Comparison of ENCODE assay signal across 17 cellular contexts in the genomic region with DNA sequence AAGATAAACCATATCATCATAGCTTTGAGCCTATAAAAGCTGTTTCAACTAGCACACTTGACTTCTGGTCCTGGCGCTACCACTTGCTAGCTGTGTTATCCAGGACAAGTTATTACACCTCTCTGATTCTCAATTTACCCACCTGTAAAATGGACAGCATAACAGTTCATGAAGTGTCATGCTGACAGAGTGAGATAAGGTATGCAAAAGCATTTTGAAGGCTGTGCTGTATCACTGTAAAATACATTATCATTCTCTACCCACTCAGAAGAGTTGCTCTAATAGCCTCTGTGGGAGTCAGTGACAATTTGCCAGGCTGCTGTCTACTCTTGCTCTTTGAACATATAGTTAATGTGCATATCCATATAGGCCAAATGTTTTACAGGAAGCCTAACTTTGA.
DNase-seq lines count a peak whose midpoint lies in the region; FAIRE-seq and TF ChIP-seq lines count a peak whose summit lies in the region.
"Had no signal": no experiment of that assay in that cellular context is flagged by ENCODE, and none has a peak within 500 bp of the region (broad histone marks: within the 10 kb centered on the region; RNA-seq: fewer than 3 reads in every experiment).

No MANE protein-coding gene starts in this region.

- peak; percentile 31 for FAIRE-seq in GM12891 (lab: Jason Lieb, UNC)
- FAIRE-seq: GM12892, GM19239 had no signal

- DNase-seq in GM12891 (ENCODE audit: insufficient read length, low spot score) (no peak), OCI-M1 (lab: John Stamatoyannopoulos, UW) (peak; percentile 7), erythroblast (lab: John Stamatoyannopoulos, UW) (peak; percentile 33 to 48), GM13977 (ENCODE audit: low spot score) (no peak), RWPE1 (ENCODE audit: low spot score) (no peak), NCI-H187 treated with DMSO at 0.1 percent for 48 hours (lab: John Stamatoyannopoulos, UW) (no peak)
- DNase-seq: C1 segment of cervical spinal cord; Calu3; CD4-positive, alpha-beta memory T cell; COR-L47; DMS53; DMS79 treated with DMSO at 0.1 percent for 48 hours; GF-D8; GM23248; H9 had no signal

- POLR2A ChIA-PET in RWPE1 (lab: Yijun Ruan, JAX; ENCODE audit: low non-redundant PET): no interaction called here

- CTCF ChIA-PET in RWPE1 (lab: Yijun Ruan, JAX): no interaction called here

- TF ChIP-seq POLR2A in GM12891 (IDR thresholded peaks at IDR 0.05; ENCODE audit: low read depth, low read length): no peak
- no peak for TF ChIP-seq POLR2A in erythroblast (IDR thresholded peaks at IDR 0.05; ENCODE audit: low read length)

- TF ChIP-seq CTCF in GM13977 (IDR thresholded peaks at IDR 0.05; ENCODE audit: extremely low read depth, insufficient read depth, missing control alignments) (no peak), RWPE1 (conservative IDR thresholded peaks at IDR 0.05; ENCODE audit: low read depth) (no peak)

- in situ Hi-C loops in GM13977 (cut with MboI; ENCODE audit: low pct_unique_long_range_greater_than_20kb, low sequenced_read_pairs, unreplicated experiment): no loop called here

- H3K27ac ChIP-seq in RWPE1: no peak overlapping the region
- H3K27ac ChIP-seq: GM23248 had no signal

TF ChIP-seq in GM12891, 5 proteins besides CTCF, POLR2A, EP300 and RAD21:
- TF ChIP-seq SPI1 (IDR thresholded peaks at IDR 0.05; ENCODE audit: low read depth, low read length) (no peak), POU2F2 (IDR thresholded peaks at IDR 0.05; ENCODE audit: low read depth, low read length) (no peak), TAF1 (IDR thresholded peaks at IDR 0.05; ENCODE audit: low read depth, low read length) (no peak), PAX5 (IDR thresholded peaks at IDR 0.05; ENCODE audit: insufficient read depth, low read length, severe bottlenecking) (no peak), POLR2AphosphoS5 (IDR thresholded peaks at IDR 0.05; ENCODE audit: low read depth, low read length) (no peak)
TF ChIP-seq in GM12891: peak in this region for 0.

Comparison
In these comparisons a context has a peak if more than half of its experiments do, and no peak if none do; other contexts are left out.
1. DNase-seq: peak in OCI-M1 (single experiment) and erythroblast (2 of 2); none in GM12891 (single experiment), GM13977 (single experiment), RWPE1 (single experiment) and NCI-H187 treated with DMSO at 0.1 percent for 48 hours (single experiment).